24 cellular contexts compared by ENCODE assay signal in genomic region chr13:81058916-81059290, GRCh38.
DNase-seq lines count a peak whose midpoint lies in the region; TF ChIP-seq lines count a peak whose summit lies in the region.
"Had no signal": no experiment of that assay in that cellular context is flagged by ENCODE, and none has a peak within 500 bp of the region (broad histone marks: within the 10 kb centered on the region; RNA-seq: fewer than 3 reads in every experiment).

No MANE protein-coding gene starts in this region.

- DNase-seq in NCI-H226 (peak; percentile 22), astrocyte of the spinal cord (ENCODE audit: low read depth, low spot score) (peak; percentile 9), epithelial cell of prostate (ENCODE audit: low read depth, low spot score) (no peak), Calu3 (no peak), midbrain (lab: John Stamatoyannopoulos, UW) (no peak), inferior parietal cortex (ENCODE audit: extremely low spot score) (no peak), NCI-H1048 (lab: John Stamatoyannopoulos, UW) (no peak)
- DNase-seq: ACHN; CD4-positive, alpha-beta T cell; COR-L47; DMS 273 treated with DMSO at 0.1 percent for 48 hours; DMS79 treated with DMSO at 0.1 percent for 48 hours; Karpas-422; NCI-H1417; NCI-H1694 treated with DMSO at 0.1 percent for 48 hours; NCI-H2081 treated with DMSO at 0.1 percent for 48 hours; NCI-H446 treated with DMSO at 0.1 percent for 48 hours; NCI-H526 treated with DMSO at 0.1 percent for 48 hours; OCI-M1; SHP77 treated with DMSO at 0.1 percent for 48 hours had no signal

- TF ChIP-seq CTCF in astrocyte of the spinal cord (IDR thresholded peaks at IDR 0.05; ENCODE audit: low read depth, low read length) (no peak), Calu3 (IDR thresholded peaks at IDR 0.05; ENCODE audit: unreplicated experiment) (no peak)

- H3K9me3 Mint-ChIP-seq in Calu3 (ENCODE audit: low read depth, unreplicated experiment), result no peaks in the 10 kb centered on the region

- no peak overlapping the region for H3K4me3 ChIP-seq in astrocyte of the spinal cord (ENCODE audit: low read depth, low read length)
- H3K4me3 ChIP-seq: BLaER1, GM12878, GM23338, SK-N-MC had no signal

- H3K27ac ChIP-seq in epithelial cell of prostate, result peak overlapping the region; percentile 61
- H3K27ac ChIP-seq: BLaER1, SK-N-MC had no signal

- H3K4me1 Mint-ChIP-seq in Calu3 (ENCODE audit: low read depth, unreplicated experiment), result no peaks in the 10 kb centered on the region
- H3K4me1 Mint-ChIP-seq: GM23338 had no signal

- intact Hi-C loops in Calu3 (cut with micrococcal nuclease; ENCODE audit: unreplicated experiment), result no loop called here

- no TSS peak for BruUV-seq in Calu3 (replicated peaks; lab: Mats Ljungman, UMichigan)

- CTCF ChIA-PET in Calu3 (lab: Charles Lee), result no interaction called here

- no peaks in the 10 kb centered on the region for H3K27me3 Mint-ChIP-seq in Calu3 (ENCODE audit: unreplicated experiment)
- H3K27me3 Mint-ChIP-seq: CD4-positive, alpha-beta T cell had no signal

- in situ Hi-C loops in astrocyte of the spinal cord (cut with HindIII; ENCODE audit: low sequenced_read_pairs), result no loop called here

- H3K36me3 Mint-ChIP-seq in Calu3 (ENCODE audit: insufficient read depth, unreplicated experiment), result no peaks in the 10 kb centered on the region

- no peak overlapping the region for H3K27ac Mint-ChIP-seq in Calu3 (ENCODE audit: unreplicated experiment)
- H3K27ac Mint-ChIP-seq: CD4-positive, alpha-beta T cell; GM23338 had no signal

- no peak overlapping the region for H3K4me3 Mint-ChIP-seq in Calu3 (ENCODE audit: low read depth, unreplicated experiment)
- H3K4me3 Mint-ChIP-seq: CD4-positive, alpha-beta T cell; GM23338 had no signal

Comparison
In these comparisons a context has a peak if more than half of its experiments do, and no peak if none do; other contexts are left out.
1. DNase-seq: peak in NCI-H226 (single experiment) and astrocyte of the spinal cord (single experiment); none in epithelial cell of prostate (single experiment), Calu3 (single experiment), midbrain (single experiment), inferior parietal cortex (single experiment) and NCI-H1048 (single experiment).